ENCODE assay signal across 18 cellular contexts in genomic region chr7:2003931-2004812, GRCh38.
DNase-seq lines count a peak whose midpoint lies in the region; ATAC-seq and TF ChIP-seq lines count a peak whose summit lies in the region.
"Had no signal": no experiment of that assay in that cellular context is flagged by ENCODE, and none has a peak within 500 bp of the region (broad histone marks: within the 10 kb centered on the region; RNA-seq: fewer than 3 reads in every experiment).

No MANE protein-coding gene starts in this region.

- H2AFZ ChIP-seq in neural progenitor cell (replicated peaks): no peak overlapping the region

- WGBS in aorta, 2 donors: 94 to 96% methylated on average over 39 of the region's 39 CpGs

- H3K27me3 ChIP-seq in right atrium auricular region: no peaks in the 10 kb centered on the region
- no peaks in the 10 kb centered on the region for H3K27me3 ChIP-seq in left ventricle myocardium inferior (ENCODE audit: low read depth)
- no peaks in the 10 kb centered on the region for H3K27me3 ChIP-seq in neural progenitor cell
- H3K27me3 ChIP-seq in aorta (ENCODE audit: control insufficient read depth in 1 of 2, insufficient read depth in 2 of 2, low read length in 1 of 2): no peaks in the 10 kb centered on the region
- H3K27me3 ChIP-seq: esophagus squamous epithelium, stomach had no signal

- H3K4me1 Mint-ChIP-seq in neural progenitor cell: peaks cover 37% of the 10 kb centered on the region
- H3K4me1 Mint-ChIP-seq: activated naive CD8-positive, alpha-beta T cell treated with anti-CD3 and anti-CD28 coated beads for 36 hours had no signal

- peaks cover 8% of the 10 kb centered on the region for H3K27me3 Mint-ChIP-seq in neural progenitor cell (ENCODE audit: insufficient read depth, low read depth)
- H3K27me3 Mint-ChIP-seq: activated naive CD8-positive, alpha-beta T cell treated with anti-CD3 and anti-CD28 coated beads for 36 hours; T-helper 17 cell had no signal

- intact Hi-C loops in Right ventricle myocardium inferior (cut with DNase I) (no loop called here), left ventricle myocardium inferior (cut with micrococcal nuclease) (no loop called here), aorta (cut with DNase I) (no loop called here)

- H3K4me1 ChIP-seq in right atrium auricular region: peaks cover 0 to 29% of the 10 kb centered on the region in 2 donors
- peaks cover 24% of the 10 kb centered on the region for H3K4me1 ChIP-seq in left ventricle myocardium inferior
- peaks cover 12% of the 10 kb centered on the region for H3K4me1 ChIP-seq in neural progenitor cell
- H3K4me1 ChIP-seq in aorta (ENCODE audit: control insufficient read depth in 1 of 2, insufficient read depth in 2 of 2, low read length in 2 of 2): no peaks in the 10 kb centered on the region
- H3K4me1 ChIP-seq: stomach had no signal

- ATAC-seq in Right ventricle myocardium inferior (no peak), aorta (ENCODE audit: low FRiP score) (no peak), GM21381 (IDR thresholded peaks at IDR 0.05; ENCODE audit: unreplicated experiment) (no peak)
- ATAC-seq: T-helper 17 cell had no signal

- peak overlapping the region; percentile 60 for H3K27ac Mint-ChIP-seq in neural progenitor cell
- H3K27ac Mint-ChIP-seq: activated naive CD8-positive, alpha-beta T cell treated with anti-CD3 and anti-CD28 coated beads for 36 hours had no signal

- H3K9me3 Mint-ChIP-seq in neural progenitor cell: no peaks in the 10 kb centered on the region
- H3K9me3 Mint-ChIP-seq: activated naive CD8-positive, alpha-beta T cell treated with anti-CD3 and anti-CD28 coated beads for 36 hours had no signal

- no peaks in the 10 kb centered on the region for H4K20me1 ChIP-seq in neural progenitor cell (ENCODE audit: low read depth)

- DNase-seq in Right ventricle myocardium inferior (ENCODE audit: missing footprints): peak; percentile 60
- no peak for DNase-seq in right atrium auricular region (ENCODE audit: low spot score)
- peak; percentile 13 for DNase-seq in left ventricle myocardium inferior
- DNase-seq in neural progenitor cell (ENCODE audit: low spot score): no peak
- DNase-seq in aorta: peak; percentile 42 to 60
- DNase-seq in occipital lobe (lab: John Stamatoyannopoulos, UW): no peak
- no peak for DNase-seq in SHP77 treated with DMSO at 0.1 percent for 48 hours (lab: John Stamatoyannopoulos, UW)
- DNase-seq: activated CD4-positive, alpha-beta T cell treated with anti-CD3 and anti-CD28 coated beads for 1 hour; activated naive CD8-positive, alpha-beta T cell treated with anti-CD3 and anti-CD28 coated beads for 36 hours; COR-L47; esophagus squamous epithelium; NCI-H1417; NCI-H226; stimulated activated CD4-positive, alpha-beta T cell treated with anti-CD3 and anti-CD28 coated beads, Interleukin-15, amount 100 ng/mL, for 24 hours; stomach had no signal

- H3K27ac ChIP-seq in right atrium auricular region (no peak overlapping the region), left ventricle myocardium inferior (replicated peaks) (no peak overlapping the region), neural progenitor cell (no peak overlapping the region), aorta (ENCODE audit: low read depth in 1 of 2, low read length in 2 of 2) (no peak overlapping the region)
- H3K27ac ChIP-seq: esophagus squamous epithelium, HL-60, stomach had no signal

- H3K4me3 ChIP-seq in right atrium auricular region (no peak overlapping the region), left ventricle myocardium inferior (no peak overlapping the region), neural progenitor cell (no peak overlapping the region), aorta (ENCODE audit: low read length in 2 of 2) (no peak overlapping the region)
- H3K4me3 ChIP-seq: esophagus squamous epithelium, stomach had no signal

- H3K36me3 Mint-ChIP-seq in neural progenitor cell: no peaks in the 10 kb centered on the region
- H3K36me3 Mint-ChIP-seq: activated naive CD8-positive, alpha-beta T cell treated with anti-CD3 and anti-CD28 coated beads for 36 hours had no signal

- H3K9ac ChIP-seq in neural progenitor cell: no peak overlapping the region

- no peaks in the 10 kb centered on the region for H3F3A ChIP-seq in neural progenitor cell (ENCODE audit: low read depth)

- H3K36me3 ChIP-seq in right atrium auricular region (no peaks in the 10 kb centered on the region), left ventricle myocardium inferior (no peaks in the 10 kb centered on the region), neural progenitor cell (no peaks in the 10 kb centered on the region), aorta (ENCODE audit: control insufficient read depth in 1 of 2, insufficient read depth in 2 of 2, low read length in 1 of 2) (no peaks in the 10 kb centered on the region)

- no peak for TF ChIP-seq CTCF in right atrium auricular region (IDR thresholded peaks at IDR 0.05)
- TF ChIP-seq CTCF in left ventricle myocardium inferior (IDR thresholded peaks at IDR 0.05; ENCODE audit: borderline replicate concordance): no peak
- no peak for TF ChIP-seq CTCF in neural progenitor cell (IDR thresholded peaks at IDR 0.05)

- no peak overlapping the region for H3K4me3 Mint-ChIP-seq in neural progenitor cell
- H3K4me3 Mint-ChIP-seq: activated naive CD8-positive, alpha-beta T cell treated with anti-CD3 and anti-CD28 coated beads for 36 hours; T-helper 17 cell had no signal

- no peaks in the 10 kb centered on the region for H3K9me3 ChIP-seq in right atrium auricular region
- no peaks in the 10 kb centered on the region for H3K9me3 ChIP-seq in left ventricle myocardium inferior (replicated peaks)
- no peaks in the 10 kb centered on the region for H3K9me3 ChIP-seq in neural progenitor cell (ENCODE audit: low read depth)
- no peaks in the 10 kb centered on the region for H3K9me3 ChIP-seq in aorta (ENCODE audit: control insufficient read depth, low read length)
- H3K9me3 ChIP-seq: esophagus squamous epithelium, stomach had no signal

- H3K79me2 ChIP-seq in neural progenitor cell (ENCODE audit: low read depth): no peaks in the 10 kb centered on the region

- H3K4me2 ChIP-seq in neural progenitor cell: no peak overlapping the region

Comparison
In these comparisons a context has a peak if more than half of its experiments do, and no peak if none do; other contexts are left out.
1. DNase-seq: peak in Right ventricle myocardium inferior (single experiment), left ventricle myocardium inferior (single experiment) and aorta (2 of 2); none in right atrium auricular region (single experiment), neural progenitor cell (single experiment), occipital lobe (single experiment) and SHP77 treated with DMSO at 0.1 percent for 48 hours (single experiment).